9 cellular contexts compared by ENCODE assay signal in the genomic region with DNA sequence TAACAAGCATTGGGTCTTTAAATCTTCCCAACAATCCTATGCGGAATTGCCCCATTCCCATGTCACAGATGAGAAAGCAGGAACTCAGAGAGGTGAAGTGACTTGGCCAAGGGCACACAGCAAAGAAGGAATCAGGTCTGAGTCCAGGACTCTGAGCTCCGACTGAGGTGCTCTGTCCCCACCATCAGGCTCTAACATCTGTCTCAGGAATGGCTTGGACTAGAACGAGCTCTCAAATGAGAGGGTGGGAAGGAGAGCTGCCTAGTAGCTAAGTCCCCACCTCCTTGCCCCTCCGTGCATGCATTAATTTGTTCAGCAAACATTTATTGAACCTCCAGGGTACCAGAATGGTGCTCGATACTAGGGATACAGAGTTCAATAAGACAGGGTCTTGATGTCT. TPM values are rescaled to one million over a fixed set of nuclear protein-coding genes. Genes with fewer than 3 reads are reported as not detected.
DNase-seq lines count a peak whose midpoint lies in the region; ATAC-seq and TF ChIP-seq lines count a peak whose summit lies in the region.
"Had no signal": no experiment of that assay in that cellular context is flagged by ENCODE, and none has a peak within 500 bp of the region (broad histone marks: within the 10 kb centered on the region; RNA-seq: fewer than 3 reads in every experiment).

No MANE protein-coding gene starts in this region.

- H3K27me3 ChIP-seq in iPS-20b (ENCODE audit: insufficient read depth, low read length) (no peaks in the 10 kb centered on the region), thoracic aorta (replicated peaks; ENCODE audit: insufficient read depth) (no peaks in the 10 kb centered on the region)

- POLR2A ChIA-PET in activated CD8-positive, alpha-beta T cell treated with anti-CD3 and anti-CD28 coated beads for 36 hours (lab: Charles Lee) = no interaction called here

- H3K27ac ChIP-seq in iPS-20b (ENCODE audit: low read length) (no peak overlapping the region), thoracic aorta (peak overlapping the region; percentile 50 to 67)

- H3K9me3 ChIP-seq in iPS-20b (ENCODE audit: insufficient read depth, low read depth, low read length) (no peaks in the 10 kb centered on the region), thoracic aorta (no peaks in the 10 kb centered on the region)

- H3K4me3 ChIP-seq in iPS-20b (ENCODE audit: low read length) (no peak overlapping the region), thoracic aorta (no peak overlapping the region)

- peaks cover 6% of the 10 kb centered on the region for H3K4me1 ChIP-seq in iPS-20b (ENCODE audit: insufficient read depth, low read length)
- H3K4me1 ChIP-seq in thoracic aorta (ENCODE audit: control insufficient read depth in 1 of 2, low read depth in 2 of 2) = peaks cover 27 to 45% of the 10 kb centered on the region in 2 donors

- H3K27ac Mint-ChIP-seq in activated T-cell treated with anti-CD3 and anti-CD28 coated beads, Interleukin-2, amount 50 U/mL, for 24 hours = peak overlapping the region; percentile 92
- H3K27ac Mint-ChIP-seq in activated CD8-positive, alpha-beta T cell treated with anti-CD3 and anti-CD28 coated beads for 36 hours = peak overlapping the region; percentile 33

- no peak overlapping the region for H3K4me3 Mint-ChIP-seq in activated T-cell treated with anti-CD3 and anti-CD28 coated beads, Interleukin-2, amount 50 U/mL, for 24 hours
- no peak overlapping the region for H3K4me3 Mint-ChIP-seq in activated CD8-positive, alpha-beta T cell treated with anti-CD3 and anti-CD28 coated beads for 36 hours

- H3K9me3 Mint-ChIP-seq in activated T-cell treated with anti-CD3 and anti-CD28 coated beads, Interleukin-2, amount 50 U/mL, for 24 hours = no peaks in the 10 kb centered on the region
- no peaks in the 10 kb centered on the region for H3K9me3 Mint-ChIP-seq in activated CD8-positive, alpha-beta T cell treated with anti-CD3 and anti-CD28 coated beads for 36 hours

- H3K9ac ChIP-seq in iPS-20b (ENCODE audit: low read depth, low read length) = 0 out of 2 replicates have a peak overlapping the region, but pooled peaks have one; percentile 6

- H3K4me1 Mint-ChIP-seq in activated T-cell treated with anti-CD3 and anti-CD28 coated beads, Interleukin-2, amount 50 U/mL, for 24 hours (ENCODE audit: low read depth) = peaks cover 16% of the 10 kb centered on the region
- H3K4me1 Mint-ChIP-seq in activated CD8-positive, alpha-beta T cell treated with anti-CD3 and anti-CD28 coated beads for 36 hours (ENCODE audit: low read depth) = peaks cover 12% of the 10 kb centered on the region

- H3K27me3 Mint-ChIP-seq in activated T-cell treated with anti-CD3 and anti-CD28 coated beads, Interleukin-2, amount 50 U/mL, for 24 hours = peaks cover 3% of the 10 kb centered on the region
- peaks cover 1% of the 10 kb centered on the region for H3K27me3 Mint-ChIP-seq in activated CD8-positive, alpha-beta T cell treated with anti-CD3 and anti-CD28 coated beads for 36 hours

- DNase-seq in activated T-cell treated with anti-CD3 and anti-CD28 coated beads, Interleukin-2, amount 50 U/mL, for 24 hours = no peak
- DNase-seq in activated T-cell treated with anti-CD3 and anti-CD28 coated beads, Interleukin-2, amount 50 U/mL, for 48 hours = no peak
- no peak for DNase-seq in activated CD8-positive, alpha-beta T cell treated with anti-CD3 and anti-CD28 coated beads for 36 hours
- DNase-seq in thoracic aorta (ENCODE audit: low spot score) = no peak
- no peak for DNase-seq in DMS53 treated with DMSO at 0.1 percent for 48 hours (lab: John Stamatoyannopoulos, UW; ENCODE audit: unreplicated experiment)
- DNase-seq: activated naive CD4-positive, alpha-beta T cell had no signal

- CTCF ChIA-PET in activated CD8-positive, alpha-beta T cell treated with anti-CD3 and anti-CD28 coated beads for 36 hours (lab: Charles Lee) = interaction anchor here (1.0 to 2.3 kb wide), 2 partner anchors 9 to 35 kb away, joined by 5 to 6 read pairs; no protein-coding TSS in a partner anchor

- TF ChIP-seq CTCF in activated CD8-positive, alpha-beta T cell treated with anti-CD3 and anti-CD28 coated beads for 36 hours (IDR thresholded peaks at IDR 0.05) = no peak
- TF ChIP-seq CTCF in thoracic aorta (IDR thresholded peaks at IDR 0.05) = no peak

- ATAC-seq in activated CD8-positive, alpha-beta T cell treated with anti-CD3 and anti-CD28 coated beads for 36 hours = peak; percentile 21
- ATAC-seq in thoracic aorta (ENCODE audit: insufficient number of reproducible peaks, low FRiP score, low read depth) (no peak), GM19035 (IDR thresholded peaks at IDR 0.05; ENCODE audit: unreplicated experiment) (no peak), GM19324 (IDR thresholded peaks at IDR 0.05; ENCODE audit: low FRiP score, unreplicated experiment) (no peak)

- H3K36me3 Mint-ChIP-seq in activated T-cell treated with anti-CD3 and anti-CD28 coated beads, Interleukin-2, amount 50 U/mL, for 24 hours (ENCODE audit: low read depth) = no peaks in the 10 kb centered on the region
- H3K36me3 Mint-ChIP-seq in activated CD8-positive, alpha-beta T cell treated with anti-CD3 and anti-CD28 coated beads for 36 hours (ENCODE audit: low read depth) = no peaks in the 10 kb centered on the region

- H3K36me3 ChIP-seq in iPS-20b (ENCODE audit: insufficient read depth, low read depth, low read length) (no peaks in the 10 kb centered on the region), thoracic aorta (no peaks in the 10 kb centered on the region)

- intact Hi-C loops in activated CD8-positive, alpha-beta T cell treated with anti-CD3 and anti-CD28 coated beads for 36 hours (cut with micrococcal nuclease) = no loop called here

RNA-seq across cellular contexts. Expression of a gene that starts 26.7 kb away (rescaled TPM):
- not detected for total RNA-seq in activated CD8-positive, alpha-beta T cell treated with anti-CD3 and anti-CD28 coated beads for 36 hours
- total RNA-seq in thoracic aorta = 100 to 1,000 TPM in 1 of 2 donors, 10 to 100 TPM in 1; 72.7 to 143 TPM

RNA-seq across cellular contexts. Expression of a gene that starts 46.4 kb away (rescaled TPM):
- total RNA-seq in activated CD8-positive, alpha-beta T cell treated with anti-CD3 and anti-CD28 coated beads for 36 hours = 10 to 100 TPM; 26.3 to 27.3 TPM
- 10 to 100 TPM; 38.6 to 61.9 TPM for total RNA-seq in thoracic aorta

RNA-seq across cellular contexts. Expression of a gene that starts 58.1 kb away (rescaled TPM):
- 100 to 1,000 TPM; 148 to 160 TPM for total RNA-seq in activated CD8-positive, alpha-beta T cell treated with anti-CD3 and anti-CD28 coated beads for 36 hours
- 100 to 1,000 TPM in 1 of 2 donors, 10 to 100 TPM in 1; 60.8 to 136 TPM for total RNA-seq in thoracic aorta

Comparison
In these comparisons a context has a peak if more than half of its experiments do, and no peak if none do; other contexts are left out.
1. RNA of a gene that starts 26.7 kb away (total RNA-seq): 72.7 to 143 TPM in thoracic aorta; not detected in activated CD8-positive, alpha-beta T cell treated with anti-CD3 and anti-CD28 coated beads for 36 hours; every median in the first group is over 10 times any median in the second.